ENCODE assay signal across 8 cellular contexts in the genomic region with DNA sequence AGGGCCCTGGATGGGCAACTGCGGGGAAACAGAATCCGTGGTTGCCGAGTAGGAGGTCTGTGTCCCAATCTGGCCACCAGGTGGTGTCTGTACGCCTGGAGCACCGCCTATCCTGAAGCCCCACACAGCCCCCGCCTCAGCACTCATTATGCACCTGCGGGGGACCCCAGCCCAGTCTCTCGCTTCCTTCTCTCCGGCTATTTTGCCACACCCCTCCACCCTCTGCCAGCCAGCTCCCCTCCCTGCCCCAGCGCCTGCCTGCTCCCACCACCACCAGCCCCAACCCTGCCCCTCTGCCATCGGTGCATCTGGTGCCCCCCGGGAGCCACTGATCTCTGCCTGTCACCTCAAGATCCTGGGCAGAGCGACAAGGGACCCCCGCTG. TPM values are rescaled to one million over a fixed set of nuclear protein-coding genes. Genes with fewer than 3 reads are reported as not detected.
DNase-seq lines count a peak whose midpoint lies in the region; ATAC-seq, FAIRE-seq and TF ChIP-seq lines count a peak whose summit lies in the region.

No MANE protein-coding gene starts in this region.

- H3K9me3 ChIP-seq in HepG2 (ENCODE audit: low read length), result no peaks in the 10 kb centered on the region

- TF ChIP-seq POLR2A in HepG2 (IDR thresholded peaks at IDR 0.05; ENCODE audit: insufficient read depth in 1 of 2, low read depth in 2 of 2, low read length in 2 of 2), result peak in 1 of 2 experiments; percentile 29; a peak in 1 of 4 replicates

- no TSS peak for BruUV-seq in HepG2 (replicated peaks; lab: Mats Ljungman, UMichigan)

- TF ChIP-seq CTCF in cardiac fibroblast (IDR thresholded peaks at IDR 0.05; ENCODE audit: low read depth, low read length), result peak; percentile 75
- TF ChIP-seq CTCF in HepG2 (CRISPR knock-in tag; IDR thresholded peaks at IDR 0.05), result peak; percentile 81

- peak; percentile 26 for FAIRE-seq in HepG2 (lab: Jason Lieb, UNC)

- TF ChIP-seq RAD21 in HepG2 (CRISPR knock-in tag; IDR thresholded peaks at IDR 0.05), result peak; percentile 70

- no peaks in the 10 kb centered on the region for H3K79me2 ChIP-seq in HepG2 (ENCODE audit: insufficient read depth, low read length)

- H3K4me3 ChIP-seq in H7 (ENCODE audit: insufficient read depth, low read depth, low read length), result no peak overlapping the region
- H3K4me3 ChIP-seq in cardiac fibroblast (replicated peaks in 1 of 2; ENCODE audit: low read depth in 2 of 2, low read length in 2 of 2), result no peak overlapping the region
- no peak overlapping the region for H3K4me3 ChIP-seq in HepG2 (replicated peaks in 1 of 3; ENCODE audit: insufficient read depth in 1 of 3, low read depth in 2 of 3, low read length in 3 of 3)

- no peak overlapping the region for H3K4me2 ChIP-seq in HepG2 (ENCODE audit: low read depth, low read length)

- POLR2A ChIA-PET in HepG2 (lab: Yijun Ruan, JAX), result interaction anchor here (1.7 to 2.6 kb wide), 2 partner anchors 15 to 28 kb away, joined by 8 to 14 read pairs; partner anchors contain the start of gene SHMT2

- peak; percentile 70 for ATAC-seq in HepG2
- no peak for ATAC-seq in GM19452 (IDR thresholded peaks at IDR 0.05; ENCODE audit: unreplicated experiment)

- in situ Hi-C loops in HepG2 (cut with HindIII; ENCODE audit: extremely low pct_ligation_motif_present, low pct_unique_long_range_greater_than_20kb), result no loop called here

- H3K36me3 ChIP-seq in H7 (replicated peaks; ENCODE audit: control insufficient read depth, insufficient read depth, low read length) (peaks cover 16% of the 10 kb centered on the region), HepG2 (replicated peaks in 1 of 2; ENCODE audit: control insufficient read depth in 1 of 2, insufficient read depth in 2 of 2, low read length in 2 of 2) (peaks cover 18 to 30% of the 10 kb centered on the region in 2 experiments; a peak in 4 of 5 replicates)

- no peak for TF ChIP-seq EP300 in HepG2 (IDR thresholded peaks at IDR 0.05; ENCODE audit: low read depth in 2 of 2, low read length in 2 of 2)
- TF ChIP-seq EP300 in HepG2 (CRISPR knock-in tag; IDR thresholded peaks at IDR 0.05; ENCODE audit: borderline replicate concordance), result no peak

- CTCF ChIA-PET in HepG2 (lab: Yijun Ruan, JAX; ENCODE audit: low intra/inter-chr PET ratio, low total read pairs), result interaction anchor here (3.2 to 9.8 kb wide), 2 partner anchors 10 to 26 kb away, joined by 8 to 308 read pairs; a partner anchor contains a TSS

- DNase-seq in CD1c-positive myeloid dendritic cell (ENCODE audit: extremely low spot score), result peak; percentile 63
- DNase-seq in H7, result peak; percentile 95
- peak; percentile 36 for DNase-seq in NCI-H2227 treated with DMSO at 0.1 percent for 48 hours (lab: John Stamatoyannopoulos, UW)
- peak; percentile 36 to 46 (median 40) for DNase-seq in activated CD4-positive, CD25-positive, alpha-beta regulatory T cell (lab: John Stamatoyannopoulos, UW)
- peak; percentile 63 to 65 for DNase-seq in cardiac fibroblast (ENCODE audit: low read depth in 2 of 2)
- DNase-seq in HepG2 (ENCODE audit: low spot score), result peak; percentile 51
- DNase-seq in stimulated activated CD8-positive, alpha-beta memory T cell treated with anti-CD3 and anti-CD28 coated beads, Interleukin-4, amount 100 ng/mL, for 48 hours, result peak; percentile 79

- 21% methylated on average over 8 of the region's 14 CpGs for WGBS in HepG2 (ENCODE audit: low lambda C conversion rate)

- no peak overlapping the region for H2AFZ ChIP-seq in HepG2 (ENCODE audit: low read length)

- H3K27ac ChIP-seq in HepG2 (ENCODE audit: extremely low read length, insufficient read depth, low read length), result no peak overlapping the region

- H3K4me1 ChIP-seq in HepG2 (ENCODE audit: insufficient read depth, low read length), result peaks cover 37% of the 10 kb centered on the region

- intact Hi-C loops in HepG2 (cut with micrococcal nuclease; ENCODE audit: unreplicated experiment), result loop anchor here (1.0 kb wide), 1 partner anchor 29 kb away; no protein-coding TSS in a partner anchor

- peaks cover 9% of the 10 kb centered on the region; the same call in 1 of the 2 replicates for H4K20me1 ChIP-seq in HepG2 (ENCODE audit: insufficient read depth, low read length)

- H3K27me3 ChIP-seq in H7 (ENCODE audit: control insufficient read depth, insufficient read depth, low read length) (peaks cover 54% of the 10 kb centered on the region), HepG2 (ENCODE audit: control insufficient read depth in 1 of 2, insufficient read depth in 2 of 2, low read length in 2 of 2) (peaks cover 12 to 45% of the 10 kb centered on the region in 2 experiments)

- no peak overlapping the region for H3K9ac ChIP-seq in HepG2 (ENCODE audit: insufficient read depth, low read depth, low read length)

RNA-seq across cellular contexts. Expression of gene NXPH4, which starts 2.2 kb away (rescaled TPM):
- total RNA-seq in H7 (2014; rRNA removed; shearing (Covaris generic)), result 0.74 and 2.2 TPM in 2 replicates
- not detected in 2 replicates for total RNA-seq in HepG2 (2016; rRNA removed; fragmentation: Illumina TruSeq; extraction: Trizol)
- total RNA-seq in HepG2 (2016; cell fraction: cytosol; rRNA removed; fragmentation: Illumina TruSeq; extraction: Trizol; ENCODE audit: low read depth), result not detected in 2 replicates
- total RNA-seq in HepG2 (2016; cell fraction: insoluble cytoplasmic fraction; rRNA removed; fragmentation: Illumina TruSeq; extraction: Trizol), result not detected in 2 replicates
- total RNA-seq in HepG2 (2016; cell fraction: membrane; rRNA removed; fragmentation: Illumina TruSeq; extraction: Trizol), result not detected in 2 replicates
- total RNA-seq in HepG2 (2016; cell fraction: nucleus; rRNA removed; fragmentation: Illumina TruSeq; extraction: Trizol), result not detected in 2 replicates
- 0.13 and 0.24 TPM in 2 replicates for polyA plus RNA-seq in HepG2 (2011; rRNA removed)
- 0.18 and 0.24 TPM in 2 replicates for polyA plus RNA-seq in HepG2 (2011; cell fraction: cytosol; rRNA removed)
- 0.54 and 0.55 TPM in 2 replicates for polyA plus RNA-seq in HepG2 (2011; cell fraction: nucleus; rRNA removed)
- polyA plus RNA-seq in HepG2 (2012), result 1.9 and 2.5 TPM in 2 replicates
- not detected in 2 replicates for polyA plus RNA-seq in HepG2 (2016; cell fraction: cytosol; fragmentation: Illumina TruSeq; extraction: Trizol; ENCODE audit: low read depth)
- not detected in 2 replicates for polyA plus RNA-seq in HepG2 (2016; cell fraction: insoluble cytoplasmic fraction; fragmentation: Illumina TruSeq; extraction: Trizol; ENCODE audit: low read depth)
- not detected in 2 replicates for polyA plus RNA-seq in HepG2 (2016; cell fraction: membrane; fragmentation: Illumina TruSeq; extraction: Trizol; ENCODE audit: low read depth)
- polyA plus RNA-seq in HepG2 (2016; cell fraction: nucleus; fragmentation: Illumina TruSeq; extraction: Trizol; ENCODE audit: insufficient read depth, low read depth), result not detected in 2 replicates
- polyA minus RNA-seq in HepG2 (2011; rRNA and poly(A)+ RNA removed; ENCODE audit: low replicate concordance), result 0.30 and 2.2 TPM in 2 replicates
- polyA minus RNA-seq in HepG2 (2011; cell fraction: cytosol; rRNA and poly(A)+ RNA removed), result not detected in 2 replicates
- 0.25 TPM in 1 of 2 replicates, not detected in the other for polyA minus RNA-seq in HepG2 (2011; cell fraction: nucleus; rRNA and poly(A)+ RNA removed)

RNA-seq across cellular contexts. Expression of gene SHMT2, which starts 15.1 kb away (rescaled TPM):
- total RNA-seq in H7 (2014; rRNA removed; shearing (Covaris generic)), result 355 and 399 TPM in 2 replicates
- 181 and 184 TPM in 2 replicates for total RNA-seq in HepG2 (2016; rRNA removed; fragmentation: Illumina TruSeq; extraction: Trizol)
- total RNA-seq in HepG2 (2016; cell fraction: cytosol; rRNA removed; fragmentation: Illumina TruSeq; extraction: Trizol; ENCODE audit: low read depth), result 34.5 and 40.7 TPM in 2 replicates
- 185 and 193 TPM in 2 replicates for total RNA-seq in HepG2 (2016; cell fraction: insoluble cytoplasmic fraction; rRNA removed; fragmentation: Illumina TruSeq; extraction: Trizol)
- total RNA-seq in HepG2 (2016; cell fraction: membrane; rRNA removed; fragmentation: Illumina TruSeq; extraction: Trizol), result 86.2 and 91.5 TPM in 2 replicates
- total RNA-seq in HepG2 (2016; cell fraction: nucleus; rRNA removed; fragmentation: Illumina TruSeq; extraction: Trizol), result 87.0 and 104 TPM in 2 replicates
- polyA plus RNA-seq in HepG2 (2011; rRNA removed), result 393 and 420 TPM in 2 replicates
- 388 and 543 TPM in 2 replicates for polyA plus RNA-seq in HepG2 (2011; cell fraction: cytosol; rRNA removed)
- polyA plus RNA-seq in HepG2 (2011; cell fraction: nucleus; rRNA removed), result 527 and 559 TPM in 2 replicates
- polyA plus RNA-seq in HepG2 (2012), result 193 and 317 TPM in 2 replicates
- 47.3 and 51.9 TPM in 2 replicates for polyA plus RNA-seq in HepG2 (2016; cell fraction: cytosol; fragmentation: Illumina TruSeq; extraction: Trizol; ENCODE audit: low read depth)
- polyA plus RNA-seq in HepG2 (2016; cell fraction: insoluble cytoplasmic fraction; fragmentation: Illumina TruSeq; extraction: Trizol; ENCODE audit: low read depth), result 228 and 257 TPM in 2 replicates
- polyA plus RNA-seq in HepG2 (2016; cell fraction: membrane; fragmentation: Illumina TruSeq; extraction: Trizol; ENCODE audit: low read depth), result 85.7 and 97.2 TPM in 2 replicates
- 161 and 174 TPM in 2 replicates for polyA plus RNA-seq in HepG2 (2016; cell fraction: nucleus; fragmentation: Illumina TruSeq; extraction: Trizol; ENCODE audit: insufficient read depth, low read depth)
- polyA minus RNA-seq in HepG2 (2011; rRNA and poly(A)+ RNA removed; ENCODE audit: low replicate concordance), result 452 and 685 TPM in 2 replicates
- 216 and 224 TPM in 2 replicates for polyA minus RNA-seq in HepG2 (2011; cell fraction: cytosol; rRNA and poly(A)+ RNA removed)
- 130 and 151 TPM in 2 replicates for polyA minus RNA-seq in HepG2 (2011; cell fraction: nucleus; rRNA and poly(A)+ RNA removed)

RNA-seq across cellular contexts. Expression of gene STAC3, which starts 36.6 kb away (rescaled TPM):
- total RNA-seq in H7 (2014; rRNA removed; shearing (Covaris generic)), result 0.90 and 1.6 TPM in 2 replicates
- total RNA-seq in HepG2 (2016; rRNA removed; fragmentation: Illumina TruSeq; extraction: Trizol), result 0.14 and 0.18 TPM in 2 replicates
- not detected in 2 replicates for total RNA-seq in HepG2 (2016; cell fraction: cytosol; rRNA removed; fragmentation: Illumina TruSeq; extraction: Trizol; ENCODE audit: low read depth)
- 0.25 and 0.26 TPM in 2 replicates for total RNA-seq in HepG2 (2016; cell fraction: insoluble cytoplasmic fraction; rRNA removed; fragmentation: Illumina TruSeq; extraction: Trizol)
- not detected in 2 replicates for total RNA-seq in HepG2 (2016; cell fraction: membrane; rRNA removed; fragmentation: Illumina TruSeq; extraction: Trizol)
- total RNA-seq in HepG2 (2016; cell fraction: nucleus; rRNA removed; fragmentation: Illumina TruSeq; extraction: Trizol), result 0.34 and 0.62 TPM in 2 replicates
- polyA plus RNA-seq in HepG2 (2011; rRNA removed), result 0.22 and 0.27 TPM in 2 replicates
- polyA plus RNA-seq in HepG2 (2011; cell fraction: cytosol; rRNA removed), result 0.05 and 0.17 TPM in 2 replicates
- polyA plus RNA-seq in HepG2 (2011; cell fraction: nucleus; rRNA removed), result 1.3 TPM in 2 replicates
- polyA plus RNA-seq in HepG2 (2012), result 0.34 and 0.49 TPM in 2 replicates
- 0.12 TPM in 1 of 2 replicates, not detected in the other for polyA plus RNA-seq in HepG2 (2016; cell fraction: cytosol; fragmentation: Illumina TruSeq; extraction: Trizol; ENCODE audit: low read depth)
- polyA plus RNA-seq in HepG2 (2016; cell fraction: insoluble cytoplasmic fraction; fragmentation: Illumina TruSeq; extraction: Trizol; ENCODE audit: low read depth), result 0.19 and 0.38 TPM in 2 replicates
- 0.18 TPM in 1 of 2 replicates, not detected in the other for polyA plus RNA-seq in HepG2 (2016; cell fraction: membrane; fragmentation: Illumina TruSeq; extraction: Trizol; ENCODE audit: low read depth)
- polyA plus RNA-seq in HepG2 (2016; cell fraction: nucleus; fragmentation: Illumina TruSeq; extraction: Trizol; ENCODE audit: insufficient read depth, low read depth), result 1.4 and 2.4 TPM in 2 replicates
- 0.54 TPM in 1 of 2 replicates, not detected in the other for polyA minus RNA-seq in HepG2 (2011; rRNA and poly(A)+ RNA removed; ENCODE audit: low replicate concordance)
- polyA minus RNA-seq in HepG2 (2011; cell fraction: cytosol; rRNA and poly(A)+ RNA removed), result not detected in 2 replicates
- polyA minus RNA-seq in HepG2 (2011; cell fraction: nucleus; rRNA and poly(A)+ RNA removed), result 0.99 and 1.3 TPM in 2 replicates

Comparison
In these comparisons a context has a peak if more than half of its experiments do, and no peak if none do; other contexts are left out.
1. DNase-seq: peak in every context shown above with its lines; median percentile 95 in H7; 79 in stimulated activated CD8-positive, alpha-beta memory T cell treated with anti-CD3 and anti-CD28 coated beads, Interleukin-4, amount 100 ng/mL, for 48 hours; 64 in cardiac fibroblast; 63 in CD1c-positive myeloid dendritic cell; 51 in HepG2; 40 in activated CD4-positive, CD25-positive, alpha-beta regulatory T cell; 36 in NCI-H2227 treated with DMSO at 0.1 percent for 48 hours.